11 cellular contexts compared by ENCODE assay signal in genomic region chr12:83110424-83110823, GRCh38.
"Had no signal": no experiment of that assay in that cellular context is flagged by ENCODE, and none has a peak within 500 bp of the region (broad histone marks: within the 10 kb centered on the region; RNA-seq: fewer than 3 reads in every experiment).

No MANE protein-coding gene starts in this region.

- H3K4me2 ChIP-seq: GM23338 had no signal

- FAIRE-seq: H1, H54 had no signal

- H3K9me3 ChIP-seq: HAP-1 had no signal

- H3K9me3 Mint-ChIP-seq: GM23338, H9 had no signal

- H3K27ac ChIP-seq: GM23248 had no signal

- H3K9ac ChIP-seq: GM23248 had no signal

- H3K27ac Mint-ChIP-seq: GM23338, H9, HFFc6 had no signal

- H2AFZ ChIP-seq: GM23248, GM23338 had no signal

- ATAC-seq: GM23338, HCT116 had no signal

- DNase-seq: GM23248, GOT3, H7, H9, HCEC 1CT, HFFc6 had no signal

- H3K36me3 ChIP-seq: HAP-1 had no signal

- H3K4me3 Mint-ChIP-seq: GM23338, H9, HFFc6 had no signal

- H3K4me3 ChIP-seq: GM23248, GM23338, HAP-1 had no signal
